Comparison of ENCODE assay signal across 14 cellular contexts in the genomic region with DNA sequence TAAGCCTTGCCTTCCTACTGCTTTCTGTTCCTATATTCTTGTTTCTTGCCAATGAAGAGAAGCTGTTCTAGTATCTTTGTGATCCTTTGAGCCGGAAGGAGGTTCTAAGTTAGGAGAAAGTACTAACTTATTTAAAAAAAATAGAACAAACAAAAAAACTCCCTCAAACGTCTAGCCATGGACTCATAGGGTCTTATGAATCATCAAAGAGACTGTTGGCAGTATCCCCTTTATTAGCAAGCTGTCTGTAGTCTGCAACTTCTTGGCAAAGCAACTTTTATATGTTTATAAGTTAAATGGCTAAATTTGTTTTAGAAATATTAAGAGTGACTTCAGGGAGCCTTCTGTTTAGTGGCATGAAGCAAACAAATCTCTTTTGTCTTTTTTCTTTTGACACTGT.
DNase-seq lines count a peak whose midpoint lies in the region; ATAC-seq and TF ChIP-seq lines count a peak whose summit lies in the region.
"Had no signal": no experiment of that assay in that cellular context is flagged by ENCODE, and none has a peak within 500 bp of the region (broad histone marks: within the 10 kb centered on the region; RNA-seq: fewer than 3 reads in every experiment).

No MANE protein-coding gene starts in this region.

- no peak overlapping the region for H3K4me2 ChIP-seq in fibroblast of lung (ENCODE audit: extremely low read depth, insufficient read depth, low read length)

- in situ Hi-C loops in GM13977 (cut with MboI; ENCODE audit: low pct_unique_long_range_greater_than_20kb, low sequenced_read_pairs, unreplicated experiment): no loop called here

- H3K27me3 ChIP-seq in fibroblast of lung (ENCODE audit: control insufficient read depth, insufficient read depth, low read length): no peaks in the 10 kb centered on the region
- H3K27me3 ChIP-seq: body of pancreas had no signal

- H3K27ac ChIP-seq in SK-N-MC (peak overlapping the region; percentile 96), fibroblast of lung (ENCODE audit: insufficient read depth, low read length) (no peak overlapping the region), substantia nigra (ENCODE audit: low read depth, low read length, poor library complexity, severe bottlenecking) (no peak overlapping the region)
- H3K27ac ChIP-seq: body of pancreas had no signal

- H3K4me3 ChIP-seq in SK-N-MC (peak overlapping the region; percentile 43), fibroblast of lung (replicated peaks in 1 of 4; ENCODE audit: control extremely low read depth in 1 of 4, insufficient read depth in 1 of 4, low read depth in 3 of 4, low read length in 4 of 4) (no peak overlapping the region)
- H3K4me3 ChIP-seq: body of pancreas had no signal

- peaks cover 8% of the 10 kb centered on the region for H3K4me1 Mint-ChIP-seq in activated naive CD4-positive, alpha-beta T cell treated with anti-CD3 and anti-CD28 coated beads for 36 hours (ENCODE audit: low read depth)
- peaks cover 2% of the 10 kb centered on the region for H3K4me1 Mint-ChIP-seq in activated naive CD4-positive, alpha-beta T cell treated with anti-CD3 and anti-CD28 coated beads, Interleukin-2, amount 10 ng/mL, durations not matched to agents 7 days and 5 days
- peaks cover 0 to 10% of the 10 kb centered on the region in 2 donors for H3K4me1 Mint-ChIP-seq in stimulated activated naive B cell treated with anti-CD40 and anti-IgM and Interleukin-4, amounts not matched to agents 10 μg/mL and 1 μg/mL and 100 μg/mL, for 72 hours
- H3K4me1 Mint-ChIP-seq: naive B cell had no signal

- no peaks in the 10 kb centered on the region for H3K27me3 Mint-ChIP-seq in activated naive CD4-positive, alpha-beta T cell treated with anti-CD3 and anti-CD28 coated beads for 36 hours (ENCODE audit: low read depth)
- H3K27me3 Mint-ChIP-seq in activated naive CD4-positive, alpha-beta T cell treated with anti-CD3 and anti-CD28 coated beads, Interleukin-2, amount 10 ng/mL, durations not matched to agents 7 days and 5 days: no peaks in the 10 kb centered on the region
- H3K27me3 Mint-ChIP-seq in stimulated activated naive B cell treated with anti-CD40 and anti-IgM and Interleukin-4, amounts not matched to agents 10 μg/mL and 1 μg/mL and 100 μg/mL, for 72 hours: no peaks in the 10 kb centered on the region
- H3K27me3 Mint-ChIP-seq: naive B cell had no signal

- H3K9me3 Mint-ChIP-seq in activated naive CD4-positive, alpha-beta T cell treated with anti-CD3 and anti-CD28 coated beads for 36 hours: peaks cover 5% of the 10 kb centered on the region
- H3K9me3 Mint-ChIP-seq in activated naive CD4-positive, alpha-beta T cell treated with anti-CD3 and anti-CD28 coated beads, Interleukin-2, amount 10 ng/mL, durations not matched to agents 7 days and 5 days: peaks cover 5% of the 10 kb centered on the region
- peaks cover 6 to 8% of the 10 kb centered on the region in 2 donors for H3K9me3 Mint-ChIP-seq in stimulated activated naive B cell treated with anti-CD40 and anti-IgM and Interleukin-4, amounts not matched to agents 10 μg/mL and 1 μg/mL and 100 μg/mL, for 72 hours

- H3K9me3 ChIP-seq in SK-N-MC (ENCODE audit: low read depth, low read length) (no peaks in the 10 kb centered on the region), fibroblast of lung (ENCODE audit: control insufficient read depth, insufficient read depth, low read depth, low read length) (no peaks in the 10 kb centered on the region)
- H3K9me3 ChIP-seq: body of pancreas had no signal

- H3K4me3 Mint-ChIP-seq in activated naive CD4-positive, alpha-beta T cell treated with anti-CD3 and anti-CD28 coated beads for 36 hours: no peak overlapping the region
- no peak overlapping the region for H3K4me3 Mint-ChIP-seq in activated naive CD4-positive, alpha-beta T cell treated with anti-CD3 and anti-CD28 coated beads, Interleukin-2, amount 10 ng/mL, durations not matched to agents 7 days and 5 days
- H3K4me3 Mint-ChIP-seq in stimulated activated naive B cell treated with anti-CD40 and anti-IgM and Interleukin-4, amounts not matched to agents 10 μg/mL and 1 μg/mL and 100 μg/mL, for 72 hours: peak overlapping the region; percentile 8 to 45
- H3K4me3 Mint-ChIP-seq: naive B cell had no signal

- H3K27ac Mint-ChIP-seq in activated naive CD4-positive, alpha-beta T cell treated with anti-CD3 and anti-CD28 coated beads for 36 hours: peak overlapping the region; percentile 62
- H3K27ac Mint-ChIP-seq in activated naive CD4-positive, alpha-beta T cell treated with anti-CD3 and anti-CD28 coated beads, Interleukin-2, amount 10 ng/mL, durations not matched to agents 7 days and 5 days: no peak overlapping the region
- no peak overlapping the region for H3K27ac Mint-ChIP-seq in stimulated activated naive B cell treated with anti-CD40 and anti-IgM and Interleukin-4, amounts not matched to agents 10 μg/mL and 1 μg/mL and 100 μg/mL, for 72 hours

- peaks cover 16% of the 10 kb centered on the region for H3K36me3 ChIP-seq in SK-N-MC (ENCODE audit: insufficient read depth, low read length)
- H3K36me3 ChIP-seq in fibroblast of lung (ENCODE audit: control insufficient read depth, insufficient read depth, low read length): no peaks in the 10 kb centered on the region

- H3K9ac ChIP-seq in SK-N-MC (ENCODE audit: insufficient read length) (peak overlapping the region; percentile 43), fibroblast of lung (ENCODE audit: insufficient read depth, low read length) (no peak overlapping the region)

- no peaks in the 10 kb centered on the region for H3K79me2 ChIP-seq in fibroblast of lung (ENCODE audit: control insufficient read depth, insufficient read depth, low read length)

- no peak for TF ChIP-seq CTCF in fibroblast of lung (conservative IDR thresholded peaks at IDR 0.05 in 1 of 2, IDR thresholded peaks at IDR 0.05 in 1 of 2; ENCODE audit: low read depth in 1 of 2, low read length in 2 of 2)
- TF ChIP-seq CTCF in GM13977 (IDR thresholded peaks at IDR 0.05; ENCODE audit: extremely low read depth, insufficient read depth, missing control alignments): no peak

- intact Hi-C loops in activated naive CD4-positive, alpha-beta T cell treated with anti-CD3 and anti-CD28 coated beads for 36 hours (cut with micrococcal nuclease): loop anchor here (1.0 to 10.0 kb wide), 6 partner anchors 142 to 1430 kb away; partner anchors contain the start of gene MAX

- no peaks in the 10 kb centered on the region for H3K4me1 ChIP-seq in fibroblast of lung (ENCODE audit: control insufficient read depth, extremely low read depth, insufficient read depth, low read length)
- H3K4me1 ChIP-seq: body of pancreas had no signal

- H2AFZ ChIP-seq in fibroblast of lung (ENCODE audit: low read length): no peak overlapping the region

- peaks cover 16% of the 10 kb centered on the region for H3K36me3 Mint-ChIP-seq in activated naive CD4-positive, alpha-beta T cell treated with anti-CD3 and anti-CD28 coated beads for 36 hours (ENCODE audit: low read depth)
- peaks cover 35% of the 10 kb centered on the region for H3K36me3 Mint-ChIP-seq in activated naive CD4-positive, alpha-beta T cell treated with anti-CD3 and anti-CD28 coated beads, Interleukin-2, amount 10 ng/mL, durations not matched to agents 7 days and 5 days
- H3K36me3 Mint-ChIP-seq in stimulated activated naive B cell treated with anti-CD40 and anti-IgM and Interleukin-4, amounts not matched to agents 10 μg/mL and 1 μg/mL and 100 μg/mL, for 72 hours: peaks cover 7 to 27% of the 10 kb centered on the region in 2 donors

- no peak for DNase-seq in activated naive CD4-positive, alpha-beta T cell treated with anti-CD3 and anti-CD28 coated beads for 36 hours
- DNase-seq in activated naive CD4-positive, alpha-beta T cell treated with anti-CD3 and anti-CD28 coated beads, Interleukin-2, amount 10 ng/mL, durations not matched to agents 7 days and 5 days: no peak
- no peak for DNase-seq in SK-N-MC (ENCODE audit: low read depth, low spot score)
- DNase-seq in fibroblast of lung (ENCODE audit: low read depth in 2 of 2): peak; percentile 81 to 82
- DNase-seq in stimulated activated naive B cell treated with anti-CD40 and anti-IgM and Interleukin-4, amounts not matched to agents 10 μg/mL and 1 μg/mL and 100 μg/mL, for 72 hours: no peak
- no peak for DNase-seq in GM13977 (ENCODE audit: low spot score)
- no peak for DNase-seq in substantia nigra (lab: John Stamatoyannopoulos, UW)
- no peak for DNase-seq in SKM-1 treated with dmso at 0.1 percent for 144 hours (lab: John Stamatoyannopoulos, UW; ENCODE audit: unreplicated experiment)
- DNase-seq: ACHN; body of pancreas; effector CD8-positive, alpha-beta T cell; naive B cell; NCI-H1105 treated with DMSO at 0.1 percent for 48 hours; NCI-H226 had no signal

- H4K20me1 ChIP-seq in fibroblast of lung (ENCODE audit: control insufficient read depth, extremely low read depth, insufficient read depth, low read length): no peaks in the 10 kb centered on the region

- CTCF ChIA-PET in activated naive CD4-positive, alpha-beta T cell treated with anti-CD3 and anti-CD28 coated beads for 36 hours (lab: Charles Lee): interaction anchor here (0.6 to 2.0 kb wide), 2 partner anchors 120 to 249 kb away, joined by 3 to 5 read pairs; no protein-coding TSS in a partner anchor
- CTCF ChIA-PET in activated naive CD4-positive, alpha-beta T cell treated with anti-CD3 and anti-CD28 coated beads, Interleukin-2, amount 10 ng/mL, durations not matched to agents 7 days and 5 days (lab: Charles Lee): interaction anchor here (0.9 kb wide), 1 partner anchor 81 kb away, joined by 3 read pairs; no protein-coding TSS in a partner anchor

- peak in 1 of 2 donors; percentile 25 for ATAC-seq in stimulated activated naive B cell treated with anti-CD40 and anti-IgM and Interleukin-4, amounts not matched to agents 10 μg/mL and 1 μg/mL and 100 μg/mL, for 72 hours (replicated peaks)
- ATAC-seq: body of pancreas had no signal

Comparison
In these comparisons a context has a peak if more than half of its experiments do, and no peak if none do; other contexts are left out.
1. DNase-seq: peak in fibroblast of lung (2 of 2); none in activated naive CD4-positive, alpha-beta T cell treated with anti-CD3 and anti-CD28 coated beads for 36 hours (single experiment), activated naive CD4-positive, alpha-beta T cell treated with anti-CD3 and anti-CD28 coated beads, Interleukin-2, amount 10 ng/mL, durations not matched to agents 7 days and 5 days (single experiment), SK-N-MC (single experiment), stimulated activated naive B cell treated with anti-CD40 and anti-IgM and Interleukin-4, amounts not matched to agents 10 μg/mL and 1 μg/mL and 100 μg/mL, for 72 hours (single experiment), GM13977 (single experiment), substantia nigra (0 of 49) and SKM-1 treated with dmso at 0.1 percent for 144 hours (single experiment).
2. H3K4me3 Mint-ChIP-seq: peak in stimulated activated naive B cell treated with anti-CD40 and anti-IgM and Interleukin-4, amounts not matched to agents 10 μg/mL and 1 μg/mL and 100 μg/mL, for 72 hours (2 of 2); none in activated naive CD4-positive, alpha-beta T cell treated with anti-CD3 and anti-CD28 coated beads for 36 hours (single experiment) and activated naive CD4-positive, alpha-beta T cell treated with anti-CD3 and anti-CD28 coated beads, Interleukin-2, amount 10 ng/mL, durations not matched to agents 7 days and 5 days (single experiment).